Comparison of ENCODE assay signal across 8 cellular contexts in the genomic region with DNA sequence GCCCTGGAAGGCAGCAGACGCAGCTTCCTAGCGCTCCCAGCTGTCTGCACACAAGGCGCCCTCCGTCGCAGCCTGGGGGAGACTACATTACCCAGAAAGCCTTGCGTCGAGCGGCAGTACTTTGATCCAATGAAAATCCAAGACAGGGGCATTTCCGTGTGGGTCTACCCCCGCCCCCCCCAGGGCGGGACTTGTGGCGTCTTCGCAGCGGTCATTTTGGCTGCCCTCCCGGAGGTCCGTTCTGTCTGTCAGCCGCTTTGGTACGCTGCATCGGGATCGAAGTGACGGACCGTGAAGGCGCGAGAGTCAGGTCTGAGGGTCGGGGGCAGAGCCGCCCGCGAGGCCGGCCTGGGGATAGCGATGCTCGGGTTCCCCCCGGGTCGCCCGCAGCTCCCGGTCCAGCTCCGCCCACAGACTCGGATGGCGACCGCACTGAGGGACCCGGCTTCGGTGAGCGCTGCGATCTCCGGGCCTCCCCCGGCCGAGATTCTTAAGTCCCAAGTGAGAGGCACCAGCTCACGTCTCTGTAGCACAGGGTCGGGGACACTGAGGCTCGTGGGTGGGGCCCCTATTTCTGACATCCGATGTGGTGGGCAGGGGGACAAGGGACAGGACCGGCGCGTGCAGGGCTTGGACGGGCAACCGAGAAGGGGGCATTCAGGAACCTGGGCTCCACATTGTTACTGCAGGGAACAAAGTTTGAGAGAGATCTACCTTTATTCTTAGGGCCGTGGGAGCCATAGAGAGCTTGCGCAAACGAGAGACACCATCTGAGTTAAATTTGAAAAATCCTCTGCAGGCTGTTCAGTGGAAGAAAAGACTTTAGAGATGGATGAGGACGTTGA. TPM values are rescaled to one million over a fixed set of nuclear protein-coding genes. Genes with fewer than 3 reads are reported as not detected.
DNase-seq lines count a peak whose midpoint lies in the region; ATAC-seq and TF ChIP-seq lines count a peak whose summit lies in the region.

ZNF211 (plus strand) TSS at position 182 of the 845 bp plus-strand sequence; CDS start at position 361, 179 bp downstream.

- no TSS peak for BruUV-seq in mammary epithelial cell (replicated peaks; lab: Mats Ljungman, UMichigan)

- no peaks in the 10 kb centered on the region for H3K27me3 ChIP-seq in ACC112 (ENCODE audit: insufficient read depth, low read length)
- H3K27me3 ChIP-seq in mammary epithelial cell (ENCODE audit: insufficient read depth, low read length) = no peaks in the 10 kb centered on the region

- H3K4me2 ChIP-seq in mammary epithelial cell (ENCODE audit: insufficient read depth, low read depth, low read length) = peak within 1 kb of the TSS; percentile 78

- H3K9me3 ChIP-seq in mammary epithelial cell (replicated peaks; ENCODE audit: insufficient read depth, low read length) = peaks cover 11% of the 10 kb centered on the region

- DNase-seq in NCI-H2171 treated with DMSO at 0.1 percent for 48 hours (lab: John Stamatoyannopoulos, UW) (peak; percentile 94), mammary epithelial cell (peak; percentile 89), iPS-NIHi11 (ENCODE audit: low spot score) (peak; percentile 96)

- CTCF ChIA-PET in mammary epithelial cell (lab: Charles Lee; ENCODE audit: low non-redundant PET) = no interaction called here

- H4K20me1 ChIP-seq in mammary epithelial cell (ENCODE audit: insufficient read depth, low read length) = no peaks in the 10 kb centered on the region

- H3K4me1 ChIP-seq in ACC112 (ENCODE audit: control insufficient read depth, insufficient read depth, low read length, unreplicated experiment) (no peaks in the 10 kb centered on the region), mammary epithelial cell (ENCODE audit: insufficient read depth, low read length) (no peaks in the 10 kb centered on the region)

- peak within 1 kb of the TSS; percentile 78 for H2AFZ ChIP-seq in ACC112 (ENCODE audit: low read length, unreplicated experiment)
- H2AFZ ChIP-seq in mammary epithelial cell (ENCODE audit: low read depth, low read length) = peak within 1 kb of the TSS; percentile 99

- no peak for TF ChIP-seq CTCF in VCaP (conservative IDR thresholded peaks at IDR 0.05)
- TF ChIP-seq CTCF in mammary epithelial cell (conservative IDR thresholded peaks at IDR 0.05 in 1 of 2, IDR thresholded peaks at IDR 0.05 in 1 of 2; ENCODE audit: extremely low read depth in 1 of 2, insufficient read depth in 1 of 2, low read depth in 1 of 2, low read length in 2 of 2) = no peak

- no peak within 1 kb of the TSS for H3K27ac ChIP-seq in ACC112 (ENCODE audit: low read depth, low read length)
- H3K27ac ChIP-seq in VCaP = peak within 1 kb of the TSS; percentile 83
- peak within 1 kb of the TSS; percentile 72 for H3K27ac ChIP-seq in mammary epithelial cell (ENCODE audit: insufficient read depth, low read depth, low read length)
- H3K27ac ChIP-seq in skin epidermis = peak within 1 kb of the TSS in 20 of 21 experiments; percentile 49 to 87 (median 78)

- in situ Hi-C loops in mammary epithelial cell (cut with MboI; ENCODE audit: low sequenced_read_pairs in 2 of 2) = no loop called here

- 1% methylated on average over 23 of the region's 59 CpGs for WGBS in mammary epithelial cell (ENCODE audit: low coverage, missing lambda C conversion rate)

- ATAC-seq in GM18861 (IDR thresholded peaks at IDR 0.05; ENCODE audit: unreplicated experiment) (peak; percentile 83), HG03095 (IDR thresholded peaks at IDR 0.05; ENCODE audit: unreplicated experiment) (peak; percentile 91)

- peak within 1 kb of the TSS; percentile 72 for H3K9ac ChIP-seq in mammary epithelial cell (ENCODE audit: insufficient read depth, low read length)

- H3K36me3 ChIP-seq in ACC112 (ENCODE audit: insufficient read depth, low read length) = peaks cover 27% of the 10 kb centered on the region
- peaks cover 4% of the 10 kb centered on the region for H3K36me3 ChIP-seq in mammary epithelial cell (ENCODE audit: insufficient read depth, low read length)

- intact Hi-C loops in mammary epithelial cell (cut with micrococcal nuclease) = loop anchor here (1.0 to 5.0 kb wide), 3 partner anchors 19 to 221 kb away; partner anchors contain the start of genes ZNF134, ZNF17 and ZNF551

- peaks cover 4% of the 10 kb centered on the region for H3K79me2 ChIP-seq in ACC112 (ENCODE audit: control insufficient read depth, insufficient read depth, low read length, unreplicated experiment)
- H3K79me2 ChIP-seq in mammary epithelial cell (ENCODE audit: insufficient read depth, low read length) = peaks cover 24% of the 10 kb centered on the region

- peak within 1 kb of the TSS; percentile 85 for H3K4me3 ChIP-seq in ACC112 (ENCODE audit: low read depth, low read length)
- peak within 1 kb of the TSS; percentile 86 to 95 (median 93) for H3K4me3 ChIP-seq in mammary epithelial cell (replicated peaks in 1 of 3; ENCODE audit: insufficient read depth in 1 of 3, low read depth in 2 of 3, low read length in 3 of 3)
- peak within 1 kb of the TSS; percentile 68 to 98 (median 91) for H3K4me3 ChIP-seq in skin epidermis

- dilution Hi-C loops in mammary epithelial cell (cut with HindIII; ENCODE audit: low sequenced_read_pairs) = no loop called here

RNA-seq across cellular contexts. Expression of gene ZNF211, which starts in this region (rescaled TPM):
- 10 to 100 TPM; 11.4 to 13.5 TPM for total RNA-seq in mammary epithelial cell
- polyA plus RNA-seq in mammary epithelial cell = 6.4 TPM
- polyA minus RNA-seq in mammary epithelial cell = 8.9 TPM
